In genomic region chr7:98210513-98211220, GRCh38 we compare ENCODE assay signal across 10 cellular contexts. TPM values are rescaled to one million over a fixed set of nuclear protein-coding genes. Genes with fewer than 3 reads are reported as not detected.
DNase-seq lines count a peak whose midpoint lies in the region; ATAC-seq and TF ChIP-seq lines count a peak whose summit lies in the region.
"Had no signal": no experiment of that assay in that cellular context is flagged by ENCODE, and none has a peak within 500 bp of the region (broad histone marks: within the 10 kb centered on the region; RNA-seq: fewer than 3 reads in every experiment).

No MANE protein-coding gene starts in this region.

- H3K9me3 ChIP-seq in adipocyte (ENCODE audit: control insufficient read depth, low read length) (no peaks in the 10 kb centered on the region), upper lobe of left lung (no peaks in the 10 kb centered on the region)

- H3K4me1 Mint-ChIP-seq in activated naive CD4-positive, alpha-beta T cell treated with anti-CD3 and anti-CD28 coated beads, Interleukin-2, amount 10 ng/mL, durations not matched to agents 7 days and 5 days: peaks cover 6% of the 10 kb centered on the region
- peaks cover 5% of the 10 kb centered on the region for H3K4me1 Mint-ChIP-seq in activated CD8-positive, alpha-beta T cell treated with anti-CD3 and anti-CD28 coated beads, Interleukin-2, amount 10 ng/mL, durations not matched to agents 7 days and 5 days (ENCODE audit: low read depth)
- H3K4me1 Mint-ChIP-seq: activated CD8-positive, alpha-beta memory T cell treated with anti-CD3 and anti-CD28 coated beads, Interleukin-2, amount 10 ng/mL, durations not matched to agents 7 days and 5 days had no signal

- peak; percentile 21 for DNase-seq in activated naive CD4-positive, alpha-beta T cell treated with anti-CD3 and anti-CD28 coated beads, Interleukin-2, amount 10 ng/mL, durations not matched to agents 7 days and 5 days
- no peak for DNase-seq in activated naive CD4-positive, alpha-beta T cell treated with anti-CD3 and anti-CD28 coated beads, Interleukin-2, amount 50 U/mL, for 16 hours
- DNase-seq in adipocyte (ENCODE audit: low read depth) (peak; percentile 27), iPS-NIHi11 (ENCODE audit: low spot score) (peak; percentile 81), upper lobe of left lung (peak; percentile 46 to 82), GM13977 (ENCODE audit: low spot score) (no peak), HK-2 (ENCODE audit: unreplicated experiment) (no peak)
- DNase-seq in activated CD8-positive, alpha-beta T cell treated with anti-CD3 and anti-CD28 coated beads, Interleukin-2, amount 10 ng/mL, durations not matched to agents 7 days and 5 days: no peak
- DNase-seq: activated CD8-positive, alpha-beta memory T cell treated with anti-CD3 and anti-CD28 coated beads, Interleukin-2, amount 10 ng/mL, durations not matched to agents 7 days and 5 days had no signal

- no peak overlapping the region for H3K9ac ChIP-seq in adipocyte (ENCODE audit: low read length)

- in situ Hi-C loops in GM13977 (cut with MboI; ENCODE audit: low pct_unique_long_range_greater_than_20kb, low sequenced_read_pairs, unreplicated experiment): no loop called here

- CTCF ChIA-PET in activated naive CD4-positive, alpha-beta T cell treated with anti-CD3 and anti-CD28 coated beads, Interleukin-2, amount 10 ng/mL, durations not matched to agents 7 days and 5 days (lab: Charles Lee): no interaction called here
- CTCF ChIA-PET in activated CD8-positive, alpha-beta T cell treated with anti-CD3 and anti-CD28 coated beads, Interleukin-2, amount 10 ng/mL, durations not matched to agents 7 days and 5 days (lab: Charles Lee): no interaction called here

- no peak overlapping the region for H3K27ac Mint-ChIP-seq in activated naive CD4-positive, alpha-beta T cell treated with anti-CD3 and anti-CD28 coated beads, Interleukin-2, amount 10 ng/mL, durations not matched to agents 7 days and 5 days
- H3K27ac Mint-ChIP-seq in activated CD8-positive, alpha-beta T cell treated with anti-CD3 and anti-CD28 coated beads, Interleukin-2, amount 10 ng/mL, durations not matched to agents 7 days and 5 days: no peak overlapping the region
- H3K27ac Mint-ChIP-seq: activated CD8-positive, alpha-beta memory T cell treated with anti-CD3 and anti-CD28 coated beads, Interleukin-2, amount 10 ng/mL, durations not matched to agents 7 days and 5 days had no signal

- POLR2A ChIA-PET in activated CD8-positive, alpha-beta T cell treated with anti-CD3 and anti-CD28 coated beads, Interleukin-2, amount 10 ng/mL, durations not matched to agents 7 days and 5 days (lab: Charles Lee): no interaction called here

- no peaks in the 10 kb centered on the region for H3K27me3 ChIP-seq in adipocyte (replicated peaks; ENCODE audit: control insufficient read depth, insufficient read depth, low read length)
- H3K27me3 ChIP-seq in upper lobe of left lung: peaks cover 0 to 12% (median 0%) of the 10 kb centered on the region in 4 donors

- H3K36me3 ChIP-seq in adipocyte (ENCODE audit: control insufficient read depth, insufficient read depth, low read length, severe bottlenecking) (peaks cover 18% of the 10 kb centered on the region), upper lobe of left lung (peaks cover 5 to 25% (median 20%) of the 10 kb centered on the region in 4 donors)

- TF ChIP-seq CTCF in upper lobe of left lung (IDR thresholded peaks at IDR 0.05): no peak
- TF ChIP-seq CTCF in GM13977 (IDR thresholded peaks at IDR 0.05; ENCODE audit: extremely low read depth, insufficient read depth, missing control alignments): no peak

- TF ChIP-seq EP300 in upper lobe of left lung (IDR thresholded peaks at IDR 0.05): no peak

- WGBS in upper lobe of left lung, 2 donors: 6 to 11% methylated on average over 7 to 16 of the region's 49 CpGs

- no peak for TF ChIP-seq POLR2A in upper lobe of left lung (IDR thresholded peaks at IDR 0.05)

- peaks cover 16% of the 10 kb centered on the region for H3K36me3 Mint-ChIP-seq in activated naive CD4-positive, alpha-beta T cell treated with anti-CD3 and anti-CD28 coated beads, Interleukin-2, amount 10 ng/mL, durations not matched to agents 7 days and 5 days
- H3K36me3 Mint-ChIP-seq in activated CD8-positive, alpha-beta T cell treated with anti-CD3 and anti-CD28 coated beads, Interleukin-2, amount 10 ng/mL, durations not matched to agents 7 days and 5 days (ENCODE audit: low read depth): peaks cover 10% of the 10 kb centered on the region

- no peak overlapping the region for H3K4me3 Mint-ChIP-seq in activated naive CD4-positive, alpha-beta T cell treated with anti-CD3 and anti-CD28 coated beads, Interleukin-2, amount 10 ng/mL, durations not matched to agents 7 days and 5 days
- no peak overlapping the region for H3K4me3 Mint-ChIP-seq in activated CD8-positive, alpha-beta T cell treated with anti-CD3 and anti-CD28 coated beads, Interleukin-2, amount 10 ng/mL, durations not matched to agents 7 days and 5 days

- H3K9me3 Mint-ChIP-seq in activated naive CD4-positive, alpha-beta T cell treated with anti-CD3 and anti-CD28 coated beads, Interleukin-2, amount 10 ng/mL, durations not matched to agents 7 days and 5 days: no peaks in the 10 kb centered on the region
- no peaks in the 10 kb centered on the region for H3K9me3 Mint-ChIP-seq in activated CD8-positive, alpha-beta T cell treated with anti-CD3 and anti-CD28 coated beads, Interleukin-2, amount 10 ng/mL, durations not matched to agents 7 days and 5 days (ENCODE audit: insufficient read depth)

- H3K4me3 ChIP-seq in adipocyte (ENCODE audit: low read length) (peak overlapping the region; percentile 37), upper lobe of left lung (peak overlapping the region; percentile 16 to 50 (median 42))

- H3K27ac ChIP-seq in upper lobe of left lung: no peak overlapping the region

- ATAC-seq in upper lobe of left lung (ENCODE audit: low FRiP score in 2 of 2): no peak
- no peak for ATAC-seq in activated CD8-positive, alpha-beta T cell treated with anti-CD3 and anti-CD28 coated beads, Interleukin-2, amount 10 ng/mL, durations not matched to agents 7 days and 5 days

- H3K27me3 Mint-ChIP-seq in activated naive CD4-positive, alpha-beta T cell treated with anti-CD3 and anti-CD28 coated beads, Interleukin-2, amount 10 ng/mL, durations not matched to agents 7 days and 5 days: peaks cover 9% of the 10 kb centered on the region
- H3K27me3 Mint-ChIP-seq in activated CD8-positive, alpha-beta T cell treated with anti-CD3 and anti-CD28 coated beads, Interleukin-2, amount 10 ng/mL, durations not matched to agents 7 days and 5 days (ENCODE audit: low read depth): peaks cover 4% of the 10 kb centered on the region
- H3K27me3 Mint-ChIP-seq: activated CD8-positive, alpha-beta memory T cell treated with anti-CD3 and anti-CD28 coated beads, Interleukin-2, amount 10 ng/mL, durations not matched to agents 7 days and 5 days had no signal

- no peaks in the 10 kb centered on the region for H3K4me1 ChIP-seq in adipocyte (ENCODE audit: control insufficient read depth, insufficient read depth, low read length)
- H3K4me1 ChIP-seq in upper lobe of left lung: peaks cover 4 to 18% (median 7%) of the 10 kb centered on the region in 4 donors

RNA-seq across cellular contexts. Expression of gene BHLHA15, which starts 0.6 kb away (rescaled TPM):
- 10 to 100 TPM in 1 of 6 donors, 1 to 10 TPM in 4, not detected in 1; 2.4 to 20.1 (median 3.5) TPM for total RNA-seq in upper lobe of left lung
- not detected for total RNA-seq in activated CD8-positive, alpha-beta T cell treated with anti-CD3 and anti-CD28 coated beads, Interleukin-2, amount 10 ng/mL, durations not matched to agents 7 days and 5 days
- total RNA-seq: subcutaneous adipose tissue had no signal

RNA-seq across cellular contexts. Expression of gene TECPR1, which starts 41.4 kb away (rescaled TPM):
- total RNA-seq in upper lobe of left lung: 100 to 1,000 TPM in 1 of 6 donors, 10 to 100 TPM in 5; 16.6 to 101 (median 55.0) TPM
- 10 to 100 TPM; 49.3 to 55.9 TPM for total RNA-seq in activated CD8-positive, alpha-beta T cell treated with anti-CD3 and anti-CD28 coated beads, Interleukin-2, amount 10 ng/mL, durations not matched to agents 7 days and 5 days

Comparison
In these comparisons a context has a peak if more than half of its experiments do, and no peak if none do; other contexts are left out.
1. DNase-seq: peak in activated naive CD4-positive, alpha-beta T cell treated with anti-CD3 and anti-CD28 coated beads, Interleukin-2, amount 10 ng/mL, durations not matched to agents 7 days and 5 days (single experiment), adipocyte (single experiment), iPS-NIHi11 (single experiment) and upper lobe of left lung (2 of 2); none in activated naive CD4-positive, alpha-beta T cell treated with anti-CD3 and anti-CD28 coated beads, Interleukin-2, amount 50 U/mL, for 16 hours (single experiment), GM13977 (single experiment), activated CD8-positive, alpha-beta T cell treated with anti-CD3 and anti-CD28 coated beads, Interleukin-2, amount 10 ng/mL, durations not matched to agents 7 days and 5 days (single experiment) and HK-2 (single experiment).